1 cellular context compared by ENCODE assay signal in genomic region chr19:3243851-3244700, GRCh38.
TF ChIP-seq lines count a peak whose summit lies in the region.

No MANE protein-coding gene starts in this region.

TF ChIP-seq in HepG2, 621 proteins besides CTCF, POLR2A, EP300 and RAD21 (continued from another document and continues in another):
- TF ChIP-seq, protein P1, sequence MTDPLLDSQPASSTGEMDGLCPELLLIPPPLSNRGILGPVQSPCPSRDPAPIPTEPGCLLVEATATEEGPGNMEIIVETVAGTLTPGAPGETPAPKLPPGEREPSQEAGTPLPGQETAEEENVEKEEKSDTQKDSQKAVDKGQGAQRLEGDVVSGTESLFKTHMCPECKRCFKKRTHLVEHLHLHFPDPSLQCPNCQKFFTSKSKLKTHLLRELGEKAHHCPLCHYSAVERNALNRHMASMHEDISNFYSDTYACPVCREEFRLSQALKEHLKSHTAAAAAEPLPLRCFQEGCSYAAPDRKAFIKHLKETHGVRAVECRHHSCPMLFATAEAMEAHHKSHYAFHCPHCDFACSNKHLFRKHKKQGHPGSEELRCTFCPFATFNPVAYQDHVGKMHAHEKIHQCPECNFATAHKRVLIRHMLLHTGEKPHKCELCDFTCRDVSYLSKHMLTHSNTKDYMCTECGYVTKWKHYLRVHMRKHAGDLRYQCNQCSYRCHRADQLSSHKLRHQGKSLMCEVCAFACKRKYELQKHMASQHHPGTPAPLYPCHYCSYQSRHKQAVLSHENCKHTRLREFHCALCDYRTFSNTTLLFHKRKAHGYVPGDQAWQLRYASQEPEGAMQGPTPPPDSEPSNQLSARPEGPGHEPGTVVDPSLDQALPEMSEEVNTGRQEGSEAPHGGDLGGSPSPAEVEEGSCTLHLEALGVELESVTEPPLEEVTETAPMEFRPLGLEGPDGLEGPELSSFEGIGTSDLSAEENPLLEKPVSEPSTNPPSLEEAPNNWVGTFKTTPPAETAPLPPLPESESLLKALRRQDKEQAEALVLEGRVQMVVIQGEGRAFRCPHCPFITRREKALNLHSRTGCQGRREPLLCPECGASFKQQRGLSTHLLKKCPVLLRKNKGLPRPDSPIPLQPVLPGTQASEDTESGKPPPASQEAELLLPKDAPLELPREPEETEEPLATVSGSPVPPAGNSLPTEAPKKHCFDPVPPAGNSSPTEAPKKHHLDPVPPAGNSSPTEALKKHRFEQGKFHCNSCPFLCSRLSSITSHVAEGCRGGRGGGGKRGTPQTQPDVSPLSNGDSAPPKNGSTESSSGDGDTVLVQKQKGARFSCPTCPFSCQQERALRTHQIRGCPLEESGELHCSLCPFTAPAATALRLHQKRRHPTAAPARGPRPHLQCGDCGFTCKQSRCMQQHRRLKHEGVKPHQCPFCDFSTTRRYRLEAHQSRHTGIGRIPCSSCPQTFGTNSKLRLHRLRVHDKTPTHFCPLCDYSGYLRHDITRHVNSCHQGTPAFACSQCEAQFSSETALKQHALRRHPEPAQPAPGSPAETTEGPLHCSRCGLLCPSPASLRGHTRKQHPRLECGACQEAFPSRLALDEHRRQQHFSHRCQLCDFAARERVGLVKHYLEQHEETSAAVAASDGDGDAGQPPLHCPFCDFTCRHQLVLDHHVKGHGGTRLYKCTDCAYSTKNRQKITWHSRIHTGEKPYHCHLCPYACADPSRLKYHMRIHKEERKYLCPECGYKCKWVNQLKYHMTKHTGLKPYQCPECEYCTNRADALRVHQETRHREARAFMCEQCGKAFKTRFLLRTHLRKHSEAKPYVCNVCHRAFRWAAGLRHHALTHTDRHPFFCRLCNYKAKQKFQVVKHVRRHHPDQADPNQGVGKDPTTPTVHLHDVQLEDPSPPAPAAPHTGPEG (CRISPR knock-in tag; IDR thresholded peaks at IDR 0.05): no peak
- no peak for TF ChIP-seq ZKSCAN5 (CRISPR knock-in tag; IDR thresholded peaks at IDR 0.05)
- TF ChIP-seq, protein P2, sequence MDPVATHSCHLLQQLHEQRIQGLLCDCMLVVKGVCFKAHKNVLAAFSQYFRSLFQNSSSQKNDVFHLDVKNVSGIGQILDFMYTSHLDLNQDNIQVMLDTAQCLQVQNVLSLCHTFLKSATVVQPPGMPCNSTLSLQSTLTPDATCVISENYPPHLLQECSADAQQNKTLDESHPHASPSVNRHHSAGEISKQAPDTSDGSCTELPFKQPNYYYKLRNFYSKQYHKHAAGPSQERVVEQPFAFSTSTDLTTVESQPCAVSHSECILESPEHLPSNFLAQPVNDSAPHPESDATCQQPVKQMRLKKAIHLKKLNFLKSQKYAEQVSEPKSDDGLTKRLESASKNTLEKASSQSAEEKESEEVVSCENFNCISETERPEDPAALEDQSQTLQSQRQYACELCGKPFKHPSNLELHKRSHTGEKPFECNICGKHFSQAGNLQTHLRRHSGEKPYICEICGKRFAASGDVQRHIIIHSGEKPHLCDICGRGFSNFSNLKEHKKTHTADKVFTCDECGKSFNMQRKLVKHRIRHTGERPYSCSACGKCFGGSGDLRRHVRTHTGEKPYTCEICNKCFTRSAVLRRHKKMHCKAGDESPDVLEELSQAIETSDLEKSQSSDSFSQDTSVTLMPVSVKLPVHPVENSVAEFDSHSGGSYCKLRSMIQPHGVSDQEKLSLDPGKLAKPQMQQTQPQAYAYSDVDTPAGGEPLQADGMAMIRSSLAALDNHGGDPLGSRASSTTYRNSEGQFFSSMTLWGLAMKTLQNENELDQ (CRISPR knock-in tag; IDR thresholded peaks at IDR 0.05; ENCODE audit: borderline replicate concordance): peak; percentile 78; the same call in 1 of the 2 replicates
- TF ChIP-seq SSRP1 (CRISPR knock-in tag; IDR thresholded peaks at IDR 0.05): no peak
- TF ChIP-seq DBP (CRISPR knock-in tag; IDR thresholded peaks at IDR 0.05; ENCODE audit: not compliant biosample characterization): no peak
- TF ChIP-seq, protein P3, sequence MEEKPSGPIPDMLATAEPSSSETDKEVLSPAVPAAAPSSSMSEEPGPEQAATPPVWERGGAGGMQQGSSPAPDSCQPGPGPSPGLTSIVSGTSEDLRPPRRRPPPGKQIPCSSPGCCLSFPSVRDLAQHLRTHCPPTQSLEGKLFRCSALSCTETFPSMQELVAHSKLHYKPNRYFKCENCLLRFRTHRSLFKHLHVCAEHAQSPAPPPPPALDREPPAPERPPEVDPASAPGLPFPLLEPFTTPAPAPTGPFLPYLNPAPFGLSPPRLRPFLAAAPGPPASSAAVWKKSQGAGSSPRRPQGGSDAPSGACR (CRISPR knock-in tag; IDR thresholded peaks at IDR 0.05): no peak
- no peak for TF ChIP-seq ZIK1 (CRISPR knock-in tag; IDR thresholded peaks at IDR 0.05; ENCODE audit: borderline replicate concordance, low read depth)
- no peak for TF ChIP-seq SMC3 (IDR thresholded peaks at IDR 0.05; ENCODE audit: low read length)
- no peak for TF ChIP-seq ZNF619 (CRISPR knock-in tag; IDR thresholded peaks at IDR 0.05)
- TF ChIP-seq ZNF496 (CRISPR knock-in tag; IDR thresholded peaks at IDR 0.05; ENCODE audit: insufficient replicate concordance): no peak
- no peak for TF ChIP-seq ZMYM3 (CRISPR knock-in tag; IDR thresholded peaks at IDR 0.05)
- TF ChIP-seq, protein P4, sequence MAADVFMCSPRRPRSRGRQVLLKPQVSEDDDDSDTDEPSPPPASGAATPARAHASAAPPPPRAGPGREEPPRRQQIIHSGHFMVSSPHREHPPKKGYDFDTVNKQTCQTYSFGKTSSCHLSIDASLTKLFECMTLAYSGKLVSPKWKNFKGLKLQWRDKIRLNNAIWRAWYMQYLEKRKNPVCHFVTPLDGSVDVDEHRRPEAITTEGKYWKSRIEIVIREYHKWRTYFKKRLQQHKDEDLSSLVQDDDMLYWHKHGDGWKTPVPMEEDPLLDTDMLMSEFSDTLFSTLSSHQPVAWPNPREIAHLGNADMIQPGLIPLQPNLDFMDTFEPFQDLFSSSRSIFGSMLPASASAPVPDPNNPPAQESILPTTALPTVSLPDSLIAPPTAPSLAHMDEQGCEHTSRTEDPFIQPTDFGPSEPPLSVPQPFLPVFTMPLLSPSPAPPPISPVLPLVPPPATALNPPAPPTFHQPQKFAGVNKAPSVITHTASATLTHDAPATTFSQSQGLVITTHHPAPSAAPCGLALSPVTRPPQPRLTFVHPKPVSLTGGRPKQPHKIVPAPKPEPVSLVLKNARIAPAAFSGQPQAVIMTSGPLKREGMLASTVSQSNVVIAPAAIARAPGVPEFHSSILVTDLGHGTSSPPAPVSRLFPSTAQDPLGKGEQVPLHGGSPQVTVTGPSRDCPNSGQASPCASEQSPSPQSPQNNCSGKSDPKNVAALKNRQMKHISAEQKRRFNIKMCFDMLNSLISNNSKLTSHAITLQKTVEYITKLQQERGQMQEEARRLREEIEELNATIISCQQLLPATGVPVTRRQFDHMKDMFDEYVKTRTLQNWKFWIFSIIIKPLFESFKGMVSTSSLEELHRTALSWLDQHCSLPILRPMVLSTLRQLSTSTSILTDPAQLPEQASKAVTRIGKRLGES (CRISPR knock-in tag; IDR thresholded peaks at IDR 0.05; ENCODE audit: borderline replicate concordance): no peak; the same call in 1 of the 2 replicates
- TF ChIP-seq RFXANK (CRISPR knock-in tag; IDR thresholded peaks at IDR 0.05): no peak
- TF ChIP-seq ZKSCAN8 (CRISPR knock-in tag; IDR thresholded peaks at IDR 0.05; ENCODE audit: borderline replicate concordance): no peak
- peak; percentile 66; the same call in 1 of the 2 replicates for TF ChIP-seq ZNF30 (CRISPR knock-in tag; IDR thresholded peaks at IDR 0.05)
- TF ChIP-seq ZNF710 (CRISPR knock-in tag; IDR thresholded peaks at IDR 0.05; ENCODE audit: borderline replicate concordance): no peak
- TF ChIP-seq KDM5A (IDR thresholded peaks at IDR 0.05; ENCODE audit: borderline replicate concordance, low read length): no peak
- no peak for TF ChIP-seq ZMAT3 (CRISPR knock-in tag; conservative IDR thresholded peaks at IDR 0.05)
- TF ChIP-seq FOSL1 (CRISPR knock-in tag; IDR thresholded peaks at IDR 0.05; ENCODE audit: borderline replicate concordance): no peak
- TF ChIP-seq ZNF460 (CRISPR knock-in tag; IDR thresholded peaks at IDR 0.05; ENCODE audit: borderline replicate concordance): no peak
- TF ChIP-seq, protein P5, sequence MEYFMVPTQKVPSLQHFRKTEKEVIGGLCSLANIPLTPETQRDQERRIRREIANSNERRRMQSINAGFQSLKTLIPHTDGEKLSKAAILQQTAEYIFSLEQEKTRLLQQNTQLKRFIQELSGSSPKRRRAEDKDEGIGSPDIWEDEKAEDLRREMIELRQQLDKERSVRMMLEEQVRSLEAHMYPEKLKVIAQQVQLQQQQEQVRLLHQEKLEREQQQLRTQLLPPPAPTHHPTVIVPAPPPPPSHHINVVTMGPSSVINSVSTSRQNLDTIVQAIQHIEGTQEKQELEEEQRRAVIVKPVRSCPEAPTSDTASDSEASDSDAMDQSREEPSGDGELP (IDR thresholded peaks at IDR 0.05; ENCODE audit: borderline replicate concordance, low read depth): no peak
- TF ChIP-seq ZMYM2 (CRISPR knock-in tag; IDR thresholded peaks at IDR 0.05): no peak
- TF ChIP-seq ZNF547 (CRISPR knock-in tag; IDR thresholded peaks at IDR 0.05): no peak
- TF ChIP-seq KMT2A (CRISPR knock-in tag; IDR thresholded peaks at IDR 0.05): no peak
- TF ChIP-seq, protein P6, sequence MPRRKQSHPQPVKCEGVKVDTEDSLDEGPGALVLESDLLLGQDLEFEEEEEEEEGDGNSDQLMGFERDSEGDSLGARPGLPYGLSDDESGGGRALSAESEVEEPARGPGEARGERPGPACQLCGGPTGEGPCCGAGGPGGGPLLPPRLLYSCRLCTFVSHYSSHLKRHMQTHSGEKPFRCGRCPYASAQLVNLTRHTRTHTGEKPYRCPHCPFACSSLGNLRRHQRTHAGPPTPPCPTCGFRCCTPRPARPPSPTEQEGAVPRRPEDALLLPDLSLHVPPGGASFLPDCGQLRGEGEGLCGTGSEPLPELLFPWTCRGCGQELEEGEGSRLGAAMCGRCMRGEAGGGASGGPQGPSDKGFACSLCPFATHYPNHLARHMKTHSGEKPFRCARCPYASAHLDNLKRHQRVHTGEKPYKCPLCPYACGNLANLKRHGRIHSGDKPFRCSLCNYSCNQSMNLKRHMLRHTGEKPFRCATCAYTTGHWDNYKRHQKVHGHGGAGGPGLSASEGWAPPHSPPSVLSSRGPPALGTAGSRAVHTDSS (CRISPR knock-in tag; conservative IDR thresholded peaks at IDR 0.05): no peak
- TF ChIP-seq TEAD3 (CRISPR knock-in tag; optimal IDR thresholded peaks at IDR 0.05; ENCODE audit: borderline replicate concordance): peak; percentile 40
- TF ChIP-seq ZNF576 (CRISPR knock-in tag; IDR thresholded peaks at IDR 0.05): no peak
- TF ChIP-seq EZH2 (conservative IDR thresholded peaks at IDR 0.05; ENCODE audit: low read depth, low read length): no peak
- no peak for TF ChIP-seq HIVEP1 (CRISPR knock-in tag; IDR thresholded peaks at IDR 0.05)
- TF ChIP-seq, protein P7, sequence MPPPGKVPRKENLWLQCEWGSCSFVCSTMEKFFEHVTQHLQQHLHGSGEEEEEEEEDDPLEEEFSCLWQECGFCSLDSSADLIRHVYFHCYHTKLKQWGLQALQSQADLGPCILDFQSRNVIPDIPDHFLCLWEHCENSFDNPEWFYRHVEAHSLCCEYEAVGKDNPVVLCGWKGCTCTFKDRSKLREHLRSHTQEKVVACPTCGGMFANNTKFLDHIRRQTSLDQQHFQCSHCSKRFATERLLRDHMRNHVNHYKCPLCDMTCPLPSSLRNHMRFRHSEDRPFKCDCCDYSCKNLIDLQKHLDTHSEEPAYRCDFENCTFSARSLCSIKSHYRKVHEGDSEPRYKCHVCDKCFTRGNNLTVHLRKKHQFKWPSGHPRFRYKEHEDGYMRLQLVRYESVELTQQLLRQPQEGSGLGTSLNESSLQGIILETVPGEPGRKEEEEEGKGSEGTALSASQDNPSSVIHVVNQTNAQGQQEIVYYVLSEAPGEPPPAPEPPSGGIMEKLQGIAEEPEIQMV (CRISPR knock-in tag; IDR thresholded peaks at IDR 0.05; ENCODE audit: low read depth): no peak
- TF ChIP-seq ZNF441 (CRISPR knock-in tag; IDR thresholded peaks at IDR 0.05; ENCODE audit: borderline replicate concordance): peak; percentile 53; the same call in 1 of the 2 replicates
- no peak for TF ChIP-seq NRL (CRISPR knock-in tag; IDR thresholded peaks at IDR 0.05; ENCODE audit: borderline replicate concordance)
- TF ChIP-seq NCOR1 (IDR thresholded peaks at IDR 0.05; ENCODE audit: borderline replicate concordance, low read length): no peak
- no peak for TF ChIP-seq ZNF674 (CRISPR knock-in tag; IDR thresholded peaks at IDR 0.05; ENCODE audit: low read depth)
- TF ChIP-seq THAP11 (CRISPR knock-in tag; IDR thresholded peaks at IDR 0.05): peak; percentile 53; the same call in 1 of the 2 replicates
- no peak for TF ChIP-seq SOX13 (IDR thresholded peaks at IDR 0.05)
- TF ChIP-seq SOX13 (CRISPR knock-in tag; conservative IDR thresholded peaks at IDR 0.05 in 1 of 2, IDR thresholded peaks at IDR 0.05 in 1 of 2): no peak
- TF ChIP-seq PAX8 (CRISPR knock-in tag; IDR thresholded peaks at IDR 0.05; ENCODE audit: borderline replicate concordance): no peak
- TF ChIP-seq TFDP1 (CRISPR knock-in tag; IDR thresholded peaks at IDR 0.05; ENCODE audit: borderline replicate concordance): peak; percentile 69; the same call in 1 of the 2 replicates
- TF ChIP-seq ATF7 (IDR thresholded peaks at IDR 0.05): no peak
- TF ChIP-seq ATF7 (CRISPR knock-in tag; IDR thresholded peaks at IDR 0.05): no peak
